Comparison of ENCODE assay signal across 15 cellular contexts in genomic region chr12:31506907-31507306, GRCh38.
DNase-seq lines count a peak whose midpoint lies in the region; ATAC-seq, FAIRE-seq and TF ChIP-seq lines count a peak whose summit lies in the region.
"Had no signal": no experiment of that assay in that cellular context is flagged by ENCODE, and none has a peak within 500 bp of the region (broad histone marks: within the 10 kb centered on the region; RNA-seq: fewer than 3 reads in every experiment).

No MANE protein-coding gene starts in this region.

- TF ChIP-seq CTCF in fibroblast of pulmonary artery (IDR thresholded peaks at IDR 0.05; ENCODE audit: low read length, missing control alignments) (no peak), osteoblast (IDR thresholded peaks at IDR 0.05; ENCODE audit: extremely low read depth, low read depth, low read length) (no peak)

- no peaks in the 10 kb centered on the region for H3K27me3 ChIP-seq in SJSA1 (replicated peaks)
- no peaks in the 10 kb centered on the region for H3K27me3 ChIP-seq in osteoblast (ENCODE audit: insufficient read depth, low read length)

- H3K9me3 ChIP-seq in SJSA1 (replicated peaks) (peaks cover 2% of the 10 kb centered on the region; the same call in 1 of the 2 replicates), mesodermal cell (ENCODE audit: control insufficient read depth, low read length) (peaks cover 9% of the 10 kb centered on the region), osteoblast (ENCODE audit: low read depth, low read length) (peaks cover 3% of the 10 kb centered on the region)

- 42 to 48% methylated on average over 4 to 5 of the region's 6 CpGs for WGBS in mesodermal cell (ENCODE audit: insufficient coverage in 2 of 2), 2 experiments

- H3K36me3 ChIP-seq in SJSA1 (no peaks in the 10 kb centered on the region), mesodermal cell (ENCODE audit: control insufficient read depth, insufficient read depth, low read length) (no peaks in the 10 kb centered on the region), osteoblast (ENCODE audit: insufficient read depth, low read length) (no peaks in the 10 kb centered on the region)

- H3K4me3 ChIP-seq in SJSA1 (no peak overlapping the region), fibroblast of pulmonary artery (replicated peaks; ENCODE audit: low read depth, low read length) (no peak overlapping the region), mesodermal cell (ENCODE audit: extremely low read depth, insufficient read depth, low read length, poor library complexity, severe bottlenecking) (no peak overlapping the region), osteoblast (ENCODE audit: insufficient read depth, low read length) (no peak overlapping the region)

- H3K4me1 ChIP-seq in SJSA1 (replicated peaks) (peaks cover 25% of the 10 kb centered on the region), mesodermal cell (ENCODE audit: control insufficient read depth, insufficient read depth, low read length, poor library complexity, severe bottlenecking) (peaks cover 26% of the 10 kb centered on the region), osteoblast (ENCODE audit: insufficient read depth, low read length) (peaks cover 3% of the 10 kb centered on the region)

- H4K20me1 ChIP-seq in osteoblast (ENCODE audit: insufficient read depth, low read length), result no peaks in the 10 kb centered on the region

- no peak for ATAC-seq in HG03432 (IDR thresholded peaks at IDR 0.05; ENCODE audit: unreplicated experiment)

- H3K4me2 ChIP-seq in osteoblast (ENCODE audit: insufficient read depth, low read length), result no peak overlapping the region

- DNase-seq in GM03348 (ENCODE audit: low spot score) (peak; percentile 9), SJSA1 (ENCODE audit: low read depth in 1 of 2, low spot score in 2 of 2) (peak in 1 of 2 experiments; percentile 15), fibroblast of pulmonary artery (ENCODE audit: low read depth) (peak; percentile 83), osteoblast (ENCODE audit: insufficient read length, low spot score, missing footprints) (no peak), frontal cortex (ENCODE audit: low spot score in 2 of 2) (no peak), NCI-H187 (lab: John Stamatoyannopoulos, UW) (no peak)
- DNase-seq: activated CD4-positive, alpha-beta memory T cell treated with anti-CD3 and anti-CD28 coated beads, Interleukin-2, amount 10 ng/mL, durations not matched to agents 7 days and 5 days; AML-193; amygdala; H7; SHP77 treated with DMSO at 0.1 percent for 48 hours; stimulated activated CD4-positive, alpha-beta T cell treated with anti-CD3 and anti-CD28 coated beads, Interleukin-12 subunit alpha, Interleukin-12 subunit beta, amount 100 ng/mL, for 4 hours; substantia nigra had no signal

- H2AFZ ChIP-seq in osteoblast (ENCODE audit: low read length), result no peak overlapping the region

- FAIRE-seq in frontal cortex (lab: Jason Lieb, UNC), result no peak

- peaks cover 44% of the 10 kb centered on the region for H3K79me2 ChIP-seq in osteoblast (ENCODE audit: insufficient read depth, low read length)

- peak overlapping the region; percentile 10; the same call in 1 of the 2 replicates for H3K27ac ChIP-seq in SJSA1
- peak overlapping the region; percentile 83 for H3K27ac ChIP-seq in mesodermal cell (ENCODE audit: low read depth, low read length, severe bottlenecking)
- H3K27ac ChIP-seq in osteoblast (ENCODE audit: low read depth, low read length), result no peak overlapping the region

Comparison
In these comparisons a context has a peak if more than half of its experiments do, and no peak if none do; other contexts are left out.
1. DNase-seq: peak in GM03348 (single experiment) and fibroblast of pulmonary artery (single experiment); none in osteoblast (single experiment), frontal cortex (0 of 2) and NCI-H187 (0 of 2).